ENCODE assay signal across 13 cellular contexts in the genomic region with DNA sequence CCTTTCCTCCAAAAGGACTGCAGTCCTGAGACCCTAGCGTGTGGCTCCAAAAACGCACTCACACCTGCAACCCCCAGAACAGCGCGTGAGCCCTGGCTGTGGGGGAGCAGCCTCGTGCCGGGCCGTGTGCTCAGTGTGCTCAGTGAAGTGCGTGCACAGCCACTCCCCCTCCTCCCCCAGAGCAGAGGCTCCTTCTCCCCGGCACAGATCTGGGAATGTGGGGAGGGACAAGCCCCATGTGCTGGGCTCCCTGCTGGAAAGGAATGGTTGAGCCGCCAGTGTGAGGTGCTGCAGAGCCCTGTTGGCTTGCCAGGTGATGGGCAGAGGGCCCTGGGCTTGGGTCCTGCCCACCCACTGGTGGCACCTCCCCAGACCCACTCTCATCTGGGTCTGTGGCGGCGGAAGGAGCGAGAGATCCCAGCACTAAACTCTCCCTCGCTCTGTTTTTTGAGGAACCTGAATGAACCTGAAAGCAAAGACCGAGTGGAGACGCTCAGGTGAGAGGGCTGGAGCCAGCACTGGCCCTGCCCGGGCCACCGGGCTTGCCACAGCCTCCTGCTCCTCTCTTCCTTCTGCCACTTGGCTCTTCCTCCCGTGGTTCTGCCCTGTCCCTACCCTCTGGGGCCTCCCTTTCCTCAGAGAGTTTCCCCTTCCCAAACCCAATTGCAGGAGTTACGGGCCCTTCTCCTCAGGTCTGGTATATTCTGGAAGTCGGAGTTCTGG. TPM values are rescaled to one million over a fixed set of nuclear protein-coding genes. Genes with fewer than 3 reads are reported as not detected.
A peak's percentile ranks its signal among the peaks of the same experiment; 100 is the strongest.
DNase-seq lines count a peak whose midpoint lies in the region; ATAC-seq, FAIRE-seq and TF ChIP-seq lines count a peak whose summit lies in the region.
"Had no signal": no experiment of that assay in that cellular context is flagged by ENCODE, and none has a peak within 500 bp of the region (broad histone marks: within the 10 kb centered on the region; RNA-seq: fewer than 3 reads in every experiment).

No MANE protein-coding gene starts in this region.

- peaks cover 7% of the 10 kb centered on the region for H3K79me1 ChIP-seq in H1 (ENCODE audit: low read depth, low read length)

- WGBS in H1 (ENCODE audit: extremely low coverage in 1 of 2, insufficient coverage in 1 of 2, insufficient read length in 1 of 2, insufficient replicate concordance in 2 of 2, low coverage in 1 of 2, low lambda C conversion rate in 2 of 2, missing lambda C conversion rate in 1 of 2), 2 experiments, result 84% methylated on average over 18 of the region's 21 CpGs; no CpG with 5 or more reads in 1 of the 2 experiments

- peak overlapping the region; percentile 86; the same call in 1 of the 2 replicates for H2AK5ac ChIP-seq in H1 (ENCODE audit: low read depth, low read length)

- peak; percentile 78 for DNase-seq in 8988T
- peak in 1 of 2 experiments; percentile 68 for DNase-seq in H1 (ENCODE audit: low read depth in 1 of 2, low spot score in 2 of 2)
- peak in 32 of 56 donors; percentile 19 to 83 (median 49) for DNase-seq in nucleus accumbens (lab: John Stamatoyannopoulos, UW)
- no peak for DNase-seq in NCI-H526 treated with DMSO at 0.1 percent for 48 hours (lab: John Stamatoyannopoulos, UW)
- DNase-seq in NOMO-1 treated with DMSO at 0.1 percent for 48 hours (lab: John Stamatoyannopoulos, UW; ENCODE audit: unreplicated experiment), result no peak
- no peak for DNase-seq in Peyer's patch
- DNase-seq: activated CD4-positive, alpha-beta memory T cell treated with anti-CD3 and anti-CD28 coated beads, Interleukin-2, amount 10 ng/mL, durations not matched to agents 7 days and 5 days; Caco-2; NCI-H226 had no signal

- H4K91ac ChIP-seq in H1 (replicated peaks; ENCODE audit: insufficient read length, low read length), result peak overlapping the region; percentile 23

- 0 out of 2 replicates have a peak overlapping the region, but pooled peaks have one; percentile 76 for H4K8ac ChIP-seq in H1 (ENCODE audit: extremely low read depth, insufficient read depth, low read length)

- H3K4me3 ChIP-seq in HUES48 (ENCODE audit: low read depth, low read length) (no peak overlapping the region), H1 (ENCODE audit: extremely low read depth in 1 of 4, insufficient read depth in 2 of 4, low read depth in 3 of 4, low read length in 4 of 4) (no peak overlapping the region), Peyer's patch (no peak overlapping the region)
- H3K4me3 ChIP-seq: gastroesophageal sphincter had no signal

- H3K27me3 ChIP-seq in HUES48 (ENCODE audit: control insufficient read depth, insufficient read depth, low read length), result no peaks in the 10 kb centered on the region
- no peaks in the 10 kb centered on the region for H3K27me3 ChIP-seq in H1 (replicated peaks in 1 of 4; ENCODE audit: control insufficient read depth in 3 of 4, extremely low read depth in 1 of 4, insufficient read depth in 3 of 4, low read length in 3 of 4)
- H3K27me3 ChIP-seq in Peyer's patch, result no peaks in the 10 kb centered on the region
- H3K27me3 ChIP-seq: gastroesophageal sphincter had no signal

- TF ChIP-seq RAD21 in H1 (IDR thresholded peaks at IDR 0.05 in 1 of 2, conservative IDR thresholded peaks at IDR 0.05 in 1 of 2; ENCODE audit: low read depth in 2 of 2, low read length in 2 of 2), result peak; percentile 13 to 30; a peak in 2 of 4 replicates

- H2BK120ac ChIP-seq in H1 (replicated peaks; ENCODE audit: low read depth, low read length), result no peak overlapping the region

- H3K27ac ChIP-seq in HUES48 (ENCODE audit: low read depth, low read length) (peak overlapping the region; percentile 52), H1 (ENCODE audit: low read depth, low read length) (no peak overlapping the region), Peyer's patch (no peak overlapping the region)

- H3K18ac ChIP-seq in H1 (ENCODE audit: extremely low read depth, low read length), result peak overlapping the region; percentile 48; the same call in 1 of the 2 replicates

- H3K4me2 ChIP-seq in H1 (ENCODE audit: insufficient read depth in 1 of 2, low read depth in 2 of 2, low read length in 2 of 2), result no peak overlapping the region; a peak in 2 of 4 replicates

- no peak overlapping the region for H3K23ac ChIP-seq in H1 (ENCODE audit: insufficient read length)

- H3K36me3 ChIP-seq in HUES48 (ENCODE audit: control insufficient read depth, insufficient read depth, low read length), result peaks cover 39% of the 10 kb centered on the region
- peaks cover 4 to 45% (median 16%) of the 10 kb centered on the region in 4 experiments for H3K36me3 ChIP-seq in H1 (ENCODE audit: control insufficient read depth in 2 of 4, insufficient read depth in 4 of 4, low read length in 3 of 4)
- H3K36me3 ChIP-seq in Peyer's patch, result peaks cover 0 to 75% (median 2%) of the 10 kb centered on the region in 3 donors

- H3K4me1 ChIP-seq in HUES48 (ENCODE audit: control insufficient read depth, insufficient read depth, low read length) (peaks cover 38% of the 10 kb centered on the region), H1 (replicated peaks in 1 of 4; ENCODE audit: control insufficient read depth in 3 of 4, insufficient read depth in 4 of 4, low read length in 3 of 4) (peaks cover 6 to 51% (median 41%) of the 10 kb centered on the region in 4 experiments), Peyer's patch (no peaks in the 10 kb centered on the region)

- no peaks in the 10 kb centered on the region for H3K9me3 ChIP-seq in HUES48 (ENCODE audit: control insufficient read depth, insufficient read depth, low read length)
- no peaks in the 10 kb centered on the region for H3K9me3 ChIP-seq in H1 (ENCODE audit: insufficient read depth in 2 of 2, low read depth in 1 of 2, low read length in 1 of 2)
- H3K9me3 ChIP-seq in Peyer's patch, result no peaks in the 10 kb centered on the region
- H3K9me3 ChIP-seq: Caco-2, gastroesophageal sphincter had no signal

- no peak for TF ChIP-seq EP300 in H1 (IDR thresholded peaks at IDR 0.05; ENCODE audit: borderline replicate concordance in 1 of 2, low read depth in 2 of 2, low read length in 2 of 2)

- peaks cover 5 to 10% of the 10 kb centered on the region in 2 experiments for H4K20me1 ChIP-seq in H1 (replicated peaks in 1 of 2; ENCODE audit: control insufficient read depth in 1 of 2, insufficient read depth in 2 of 2, low read length in 2 of 2)

- H2AFZ ChIP-seq in H1 (ENCODE audit: low read length), result no peak overlapping the region

- TF ChIP-seq POLR2A in H1 (IDR thresholded peaks at IDR 0.05; ENCODE audit: control extremely low read depth in 1 of 2, low read depth in 2 of 2, low read length in 2 of 2) (no peak), Peyer's patch (IDR thresholded peaks at IDR 0.05) (no peak)

- TF ChIP-seq CTCF in H1 (IDR thresholded peaks at IDR 0.05; ENCODE audit: control extremely low read depth in 1 of 3, insufficient read depth in 1 of 3, low read depth in 1 of 3, low read length in 3 of 3) (peak in 2 of 3 experiments; percentile 42 to 63; a peak in 3 of 4 replicates), Peyer's patch (IDR thresholded peaks at IDR 0.05) (no peak)

- H4K5ac ChIP-seq in H1 (ENCODE audit: insufficient read length, low read depth, low read length), result peak overlapping the region; percentile 59

- POLR2A ChIA-PET in H1 (lab: Charles Lee; ENCODE audit: partially characterized antibody), result interaction anchor here (2.1 to 6.1 kb wide), 2 partner anchors 11 to 20 kb away, joined by 11 to 74 read pairs; partner anchors contain the start of gene RCOR2

- peak overlapping the region; percentile 78; the same call in 1 of the 2 replicates for H2BK5ac ChIP-seq in H1 (ENCODE audit: low read depth, low read length)

- no peak for ATAC-seq in GM19324 (IDR thresholded peaks at IDR 0.05; ENCODE audit: low FRiP score, unreplicated experiment)
- ATAC-seq: SK-N-SH treated with all-trans-retinoic acid at 6 μM for 48 hours had no signal

- no peak overlapping the region for H3K56ac ChIP-seq in H1 (replicated peaks; ENCODE audit: insufficient read length, low read depth, low read length)

- peak overlapping the region; percentile 90 for H2BK20ac ChIP-seq in H1 (ENCODE audit: low read length)

- no peaks in the 10 kb centered on the region; the same call in 1 of the 2 replicates for H3K23me2 ChIP-seq in H1 (ENCODE audit: low read depth, low read length)

- no peak overlapping the region for H3K14ac ChIP-seq in H1 (ENCODE audit: insufficient read length)

- H2BK15ac ChIP-seq in H1 (ENCODE audit: low read length), result peak overlapping the region; percentile 19; the same call in 1 of the 2 replicates

- no peaks in the 10 kb centered on the region for H3K79me2 ChIP-seq in H1 (ENCODE audit: control insufficient read depth in 1 of 2, insufficient read depth in 2 of 2, low read length in 2 of 2)

- CTCF ChIA-PET in H1 (lab: Charles Lee; ENCODE audit: partially characterized antibody), result interaction anchor here (0.8 to 11.1 kb wide), 15 partner anchors 9 to 78 kb away, joined by 3 to 163 read pairs (median 5); partner anchors contain the start of genes MARK2 and RCOR2

- H3K4ac ChIP-seq in H1 (replicated peaks; ENCODE audit: insufficient read length, low read depth, low read length), result peak overlapping the region; percentile 83

- no peak for FAIRE-seq in H1 (lab: Jason Lieb, UNC)

- H2BK12ac ChIP-seq in H1 (ENCODE audit: low read depth, low read length), result peak overlapping the region; percentile 39; the same call in 1 of the 2 replicates

- H3K9ac ChIP-seq in HUES48 (ENCODE audit: low read depth, low read length) (no peak overlapping the region), H1 (replicated peaks in 1 of 4; ENCODE audit: extremely low read depth in 1 of 4, low read depth in 3 of 4, low read length in 3 of 4) (no peak overlapping the region)

RNA-seq across cellular contexts. Expression of gene RCOR2, which starts 9.0 kb away (rescaled TPM):
- 78.0 and 80.1 TPM in 2 replicates for total RNA-seq in H1 (2021; fragmentation: NEBNext Ultra II Directional; extraction: Animal tissue kit (Norgen Biotek cat#: 25700))
- 54.6 and 75.9 TPM in 2 replicates for polyA plus RNA-seq in H1 (2011; rRNA removed)
- polyA plus RNA-seq in H1 (2011; cell fraction: cytosol; rRNA removed), result 67.2 TPM
- polyA plus RNA-seq in H1 (2011; cell fraction: nucleus; rRNA removed), result 110 TPM
- 55.1 to 84.2 TPM (median 78.1 TPM) in 4 replicates for polyA plus RNA-seq in H1 (2012, experiment 1 of 2)
- polyA plus RNA-seq in H1 (2012, experiment 2 of 2), result 64.1 TPM
- polyA plus RNA-seq in H1 (2013, experiment 1 of 2), result 47.1 TPM
- polyA plus RNA-seq in H1 (2013, experiment 2 of 2), result 41.5 TPM
- polyA minus RNA-seq in H1 (2011; rRNA and poly(A)+ RNA removed), result 54.5 and 69.3 TPM in 2 replicates
- polyA minus RNA-seq in H1 (2011; cell fraction: cytosol; rRNA and poly(A)+ RNA removed), result 50.3 TPM
- 42.1 TPM for polyA minus RNA-seq in H1 (2011; cell fraction: nucleus; rRNA and poly(A)+ RNA removed)
- total RNA-seq in Peyer's patch, result under 1 TPM in 2 of 4 donors, not detected in 2; 0.57 to 0.67 TPM
- total RNA-seq: activated CD4-positive, alpha-beta memory T cell treated with anti-CD3 and anti-CD28 coated beads, Interleukin-2, amount 10 ng/mL, durations not matched to agents 7 days and 5 days had no signal

RNA-seq across cellular contexts. Expression of gene NAA40, which starts 30.8 kb away (rescaled TPM):
- total RNA-seq in H1 (2021; fragmentation: NEBNext Ultra II Directional; extraction: Animal tissue kit (Norgen Biotek cat#: 25700)), result 31.1 and 34.1 TPM in 2 replicates
- polyA plus RNA-seq in H1 (2011; rRNA removed), result 20.0 and 23.7 TPM in 2 replicates
- polyA plus RNA-seq in H1 (2011; cell fraction: cytosol; rRNA removed), result 27.8 TPM
- 43.0 TPM for polyA plus RNA-seq in H1 (2011; cell fraction: nucleus; rRNA removed)
- 24.6 to 30.7 TPM (median 25.7 TPM) in 4 replicates for polyA plus RNA-seq in H1 (2012, experiment 1 of 2)
- 18.0 TPM for polyA plus RNA-seq in H1 (2012, experiment 2 of 2)
- 14.5 TPM for polyA plus RNA-seq in H1 (2013, experiment 1 of 2)
- 13.6 TPM for polyA plus RNA-seq in H1 (2013, experiment 2 of 2)
- polyA minus RNA-seq in H1 (2011; rRNA and poly(A)+ RNA removed), result 20.8 and 23.4 TPM in 2 replicates
- polyA minus RNA-seq in H1 (2011; cell fraction: cytosol; rRNA and poly(A)+ RNA removed), result 10.6 TPM
- polyA minus RNA-seq in H1 (2011; cell fraction: nucleus; rRNA and poly(A)+ RNA removed), result 20.5 TPM
- 10 to 100 TPM; 46.2 to 80.0 (median 57.1) TPM for total RNA-seq in Peyer's patch

Comparison
In these comparisons a context has a peak if more than half of its experiments do, and no peak if none do; other contexts are left out.
1. DNase-seq: peak in 8988T (single experiment) and nucleus accumbens (32 of 56); none in NCI-H526 treated with DMSO at 0.1 percent for 48 hours (single experiment), NOMO-1 treated with DMSO at 0.1 percent for 48 hours (single experiment) and Peyer's patch (0 of 3).
2. CTCF ChIP-seq: peak in H1 (2 of 3); none in Peyer's patch (0 of 6).
3. RNA of gene RCOR2, which starts 9.0 kb away (total RNA-seq): 78.0 to 80.1 TPM in H1; 0.57 to 0.67 TPM in Peyer's patch; every median in the first group is over 10 times any median in the second.